In the genomic region with DNA sequence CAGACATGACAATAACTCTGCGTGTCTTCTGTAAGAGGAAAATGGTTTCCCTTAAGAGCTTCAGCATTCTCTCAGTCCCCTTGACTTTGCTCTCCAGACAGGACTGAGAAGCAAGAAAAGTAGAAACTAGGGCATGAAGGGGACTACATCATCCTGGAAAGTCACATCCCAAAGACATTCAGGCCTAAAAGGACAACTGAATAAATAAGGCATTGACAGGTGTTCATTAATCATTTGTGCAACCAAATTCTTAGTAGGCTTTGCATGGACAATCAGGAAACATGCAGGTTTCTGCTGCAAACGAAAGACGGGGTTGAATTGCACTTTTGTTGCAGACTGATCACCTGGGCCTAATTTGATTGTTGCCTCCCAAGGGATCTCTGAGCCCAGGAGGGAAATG, we compare ENCODE assay signal across 14 cellular contexts. TPM values are rescaled to one million over a fixed set of nuclear protein-coding genes. Genes with fewer than 3 reads are reported as not detected.
DNase-seq lines count a peak whose midpoint lies in the region; ATAC-seq, FAIRE-seq and TF ChIP-seq lines count a peak whose summit lies in the region.
"Had no signal": no experiment of that assay in that cellular context is flagged by ENCODE, and none has a peak within 500 bp of the region (broad histone marks: within the 10 kb centered on the region; RNA-seq: fewer than 3 reads in every experiment).

No MANE protein-coding gene starts in this region.

- no peak for ATAC-seq in activated naive CD8-positive, alpha-beta T cell treated with anti-CD3 and anti-CD28 coated beads, Interleukin-2, amount 50 U/mL, for 24 hours
- no peak for ATAC-seq in stimulated activated naive CD8-positive, alpha-beta T cell treated with anti-CD3 and anti-CD28 coated beads, Interleukin-15, amount 100 ng/mL, for 72 hours
- no peak for ATAC-seq in GM18511 (IDR thresholded peaks at IDR 0.05; ENCODE audit: unreplicated experiment)
- ATAC-seq: PC-3 had no signal

- no peak overlapping the region for H4K8ac ChIP-seq in H1 (ENCODE audit: extremely low read depth, insufficient read depth, low read length)

- no peak overlapping the region for H2BK20ac ChIP-seq in H1 (ENCODE audit: low read length)

- H3K23me2 ChIP-seq in H1 (ENCODE audit: low read depth, low read length), result peaks cover 3% of the 10 kb centered on the region; the same call in 1 of the 2 replicates

- H4K91ac ChIP-seq in H1 (replicated peaks; ENCODE audit: insufficient read length, low read length), result no peak overlapping the region

- peaks cover 39% of the 10 kb centered on the region for H3K27me3 Mint-ChIP-seq in activated naive CD8-positive, alpha-beta T cell
- peaks cover 53% of the 10 kb centered on the region for H3K27me3 Mint-ChIP-seq in activated naive CD8-positive, alpha-beta T cell treated with anti-CD3 and anti-CD28 coated beads, Interleukin-2, amount 50 U/mL, for 24 hours
- H3K27me3 Mint-ChIP-seq in stimulated activated naive CD8-positive, alpha-beta T cell treated with anti-CD3 and anti-CD28 coated beads, Interleukin-15, amount 100 ng/mL, for 72 hours, result peaks cover 62% of the 10 kb centered on the region

- H3K4me1 ChIP-seq in H1 (replicated peaks in 1 of 4; ENCODE audit: control insufficient read depth in 3 of 4, insufficient read depth in 4 of 4, low read length in 3 of 4), result peaks cover 2 to 8% (median 5%) of the 10 kb centered on the region in 4 experiments; a peak in 5 of 7 replicates
- peaks cover 0 to 7% of the 10 kb centered on the region in 2 donors for H3K4me1 ChIP-seq in uterus

- H3K4me1 Mint-ChIP-seq in activated naive CD8-positive, alpha-beta T cell (ENCODE audit: low read depth), result peaks cover 35% of the 10 kb centered on the region
- peaks cover 40% of the 10 kb centered on the region for H3K4me1 Mint-ChIP-seq in activated naive CD8-positive, alpha-beta T cell treated with anti-CD3 and anti-CD28 coated beads, Interleukin-2, amount 50 U/mL, for 24 hours
- peaks cover 45% of the 10 kb centered on the region for H3K4me1 Mint-ChIP-seq in stimulated activated naive CD8-positive, alpha-beta T cell treated with anti-CD3 and anti-CD28 coated beads, Interleukin-15, amount 100 ng/mL, for 72 hours

- DNase-seq in activated naive CD8-positive, alpha-beta T cell treated with anti-CD3 and anti-CD28 coated beads, Interleukin-2, amount 50 U/mL, for 24 hours, result no peak
- peak; percentile 91 for DNase-seq in NCI-H526 treated with DMSO at 0.1 percent for 48 hours (lab: John Stamatoyannopoulos, UW)
- DNase-seq in H1 (ENCODE audit: low read depth in 1 of 2, low spot score in 2 of 2), result no peak
- DNase-seq in stimulated activated naive CD8-positive, alpha-beta T cell treated with anti-CD3 and anti-CD28 coated beads, Interleukin-15, amount 100 ng/mL, for 72 hours, result no peak
- DNase-seq in Ammon's horn (ENCODE audit: low spot score), result no peak
- DNase-seq in uterus, result no peak
- DNase-seq: erythroblast, NCI-H2227 treated with DMSO at 0.1 percent for 48 hours, PC-3, SW 1271 had no signal

- no peak overlapping the region for H3K14ac ChIP-seq in H1 (ENCODE audit: insufficient read length)

- H2BK5ac ChIP-seq in H1 (ENCODE audit: low read depth, low read length), result no peak overlapping the region

- no peak overlapping the region for H2AFZ ChIP-seq in H1 (ENCODE audit: low read length)

- H2AK5ac ChIP-seq in H1 (ENCODE audit: low read depth, low read length), result no peak overlapping the region

- no peak overlapping the region for H2BK120ac ChIP-seq in H1 (replicated peaks; ENCODE audit: low read depth, low read length)

- no peak overlapping the region for H2BK15ac ChIP-seq in H1 (ENCODE audit: low read length)

- intact Hi-C loops in uterus (cut with DNase I; ENCODE audit: low total_unique reads), result no loop called here

- H3K9me3 Mint-ChIP-seq in activated naive CD8-positive, alpha-beta T cell (ENCODE audit: low read depth), result no peaks in the 10 kb centered on the region
- no peaks in the 10 kb centered on the region for H3K9me3 Mint-ChIP-seq in activated naive CD8-positive, alpha-beta T cell treated with anti-CD3 and anti-CD28 coated beads, Interleukin-2, amount 50 U/mL, for 24 hours
- H3K9me3 Mint-ChIP-seq in stimulated activated naive CD8-positive, alpha-beta T cell treated with anti-CD3 and anti-CD28 coated beads, Interleukin-15, amount 100 ng/mL, for 72 hours, result no peaks in the 10 kb centered on the region

- no peaks in the 10 kb centered on the region for H3K79me1 ChIP-seq in H1 (ENCODE audit: low read depth, low read length)

- no peak overlapping the region for H3K18ac ChIP-seq in H1 (ENCODE audit: extremely low read depth, low read length)

- no peaks in the 10 kb centered on the region for H4K20me1 ChIP-seq in H1 (replicated peaks in 1 of 2; ENCODE audit: control insufficient read depth in 1 of 2, insufficient read depth in 2 of 2, low read length in 2 of 2)

- TF ChIP-seq CTCF in H1 (IDR thresholded peaks at IDR 0.05; ENCODE audit: control extremely low read depth in 1 of 3, insufficient read depth in 1 of 3, low read depth in 1 of 3, low read length in 3 of 3), result no peak
- no peak for TF ChIP-seq CTCF in uterus (IDR thresholded peaks at IDR 0.05)

- H3K27ac ChIP-seq in H1 (ENCODE audit: low read depth, low read length) (no peak overlapping the region), uterus (no peak overlapping the region)
- H3K27ac ChIP-seq: neutrophil had no signal

- POLR2A ChIA-PET in H1 (lab: Charles Lee; ENCODE audit: partially characterized antibody), result interaction anchor here (1.3 kb wide), 1 partner anchor 10 kb away, joined by 3 read pairs; no protein-coding TSS in a partner anchor

- no peak for TF ChIP-seq EP300 in H1 (IDR thresholded peaks at IDR 0.05; ENCODE audit: borderline replicate concordance in 1 of 2, low read depth in 2 of 2, low read length in 2 of 2)

- 41% methylated on average over 3 of the region's 3 CpGs; no CpG with 5 or more reads in 1 of the 2 experiments for WGBS in H1 (ENCODE audit: extremely low coverage in 1 of 2, insufficient coverage in 1 of 2, insufficient read length in 1 of 2, insufficient replicate concordance in 2 of 2, low coverage in 1 of 2, low lambda C conversion rate in 2 of 2, missing lambda C conversion rate in 1 of 2), 2 experiments

- H3K79me2 ChIP-seq in H1 (ENCODE audit: control insufficient read depth in 1 of 2, insufficient read depth in 2 of 2, low read length in 2 of 2), result no peaks in the 10 kb centered on the region

- H3K56ac ChIP-seq in H1 (replicated peaks; ENCODE audit: insufficient read length, low read depth, low read length), result no peak overlapping the region

- H4K5ac ChIP-seq in H1 (ENCODE audit: insufficient read length, low read depth, low read length), result no peak overlapping the region

- no peak overlapping the region for H3K9ac ChIP-seq in H1 (replicated peaks in 1 of 4; ENCODE audit: extremely low read depth in 1 of 4, low read depth in 3 of 4, low read length in 3 of 4)

- TF ChIP-seq POLR2A in H1 (IDR thresholded peaks at IDR 0.05; ENCODE audit: control extremely low read depth in 1 of 2, low read depth in 2 of 2, low read length in 2 of 2) (no peak), uterus (IDR thresholded peaks at IDR 0.05) (no peak)

- no peaks in the 10 kb centered on the region for H3K9me3 ChIP-seq in H1 (ENCODE audit: insufficient read depth in 2 of 2, low read depth in 1 of 2, low read length in 1 of 2)
- no peaks in the 10 kb centered on the region for H3K9me3 ChIP-seq in uterus
- H3K9me3 ChIP-seq: neutrophil had no signal

- H3K23ac ChIP-seq in H1 (ENCODE audit: insufficient read length), result no peak overlapping the region

- CTCF ChIA-PET in H1 (lab: Charles Lee; ENCODE audit: partially characterized antibody), result interaction anchor here (0.6 to 1.5 kb wide), 3 partner anchors 101 to 385 kb away, joined by 3 to 7 read pairs (median 3); no protein-coding TSS in a partner anchor

- H3K4me3 Mint-ChIP-seq in activated naive CD8-positive, alpha-beta T cell, result peak overlapping the region; percentile 93
- H3K4me3 Mint-ChIP-seq in activated naive CD8-positive, alpha-beta T cell treated with anti-CD3 and anti-CD28 coated beads, Interleukin-2, amount 50 U/mL, for 24 hours, result no peak overlapping the region
- peak overlapping the region; percentile 96 to 97 for H3K4me3 Mint-ChIP-seq in stimulated activated naive CD8-positive, alpha-beta T cell treated with anti-CD3 and anti-CD28 coated beads, Interleukin-15, amount 100 ng/mL, for 72 hours

- no peak for FAIRE-seq in H1 (lab: Jason Lieb, UNC)

- no peak overlapping the region for H3K4ac ChIP-seq in H1 (replicated peaks; ENCODE audit: insufficient read length, low read depth, low read length)

- TF ChIP-seq RAD21 in H1 (IDR thresholded peaks at IDR 0.05 in 1 of 2, conservative IDR thresholded peaks at IDR 0.05 in 1 of 2; ENCODE audit: low read depth in 2 of 2, low read length in 2 of 2), result no peak

- H3K36me3 Mint-ChIP-seq in activated naive CD8-positive, alpha-beta T cell, result no peaks in the 10 kb centered on the region
- H3K36me3 Mint-ChIP-seq in activated naive CD8-positive, alpha-beta T cell treated with anti-CD3 and anti-CD28 coated beads, Interleukin-2, amount 50 U/mL, for 24 hours (ENCODE audit: low read depth), result peaks cover 4% of the 10 kb centered on the region

- H3K4me3 ChIP-seq in H1 (ENCODE audit: extremely low read depth in 1 of 4, insufficient read depth in 2 of 4, low read depth in 3 of 4, low read length in 4 of 4) (peak overlapping the region in 1 of 4 experiments; percentile 74; a peak in 3 of 8 replicates), uterus (no peak overlapping the region)

- H3K27ac Mint-ChIP-seq in activated naive CD8-positive, alpha-beta T cell, result no peak overlapping the region
- no peak overlapping the region for H3K27ac Mint-ChIP-seq in activated naive CD8-positive, alpha-beta T cell treated with anti-CD3 and anti-CD28 coated beads, Interleukin-2, amount 50 U/mL, for 24 hours
- H3K27ac Mint-ChIP-seq in stimulated activated naive CD8-positive, alpha-beta T cell treated with anti-CD3 and anti-CD28 coated beads, Interleukin-15, amount 100 ng/mL, for 72 hours, result peak overlapping the region in 1 of 2 donors; percentile 97

- no peak overlapping the region for H2BK12ac ChIP-seq in H1 (ENCODE audit: low read depth, low read length)

- H3K4me2 ChIP-seq in H1 (ENCODE audit: insufficient read depth in 1 of 2, low read depth in 2 of 2, low read length in 2 of 2), result peak overlapping the region; percentile 88 to 95

- peaks cover 47 to 72% (median 66%) of the 10 kb centered on the region in 4 experiments for H3K27me3 ChIP-seq in H1 (replicated peaks in 1 of 4; ENCODE audit: control insufficient read depth in 3 of 4, extremely low read depth in 1 of 4, insufficient read depth in 3 of 4, low read length in 3 of 4)
- peaks cover 9 to 18% of the 10 kb centered on the region in 2 donors for H3K27me3 ChIP-seq in uterus

- H3K36me3 ChIP-seq in H1 (ENCODE audit: control insufficient read depth in 2 of 4, insufficient read depth in 4 of 4, low read length in 3 of 4) (peaks cover 0 to 4% (median 0%) of the 10 kb centered on the region in 4 experiments; a peak in 1 of 8 replicates), uterus (no peaks in the 10 kb centered on the region)
- H3K36me3 ChIP-seq: neutrophil had no signal

RNA-seq across cellular contexts. Expression of a gene that starts 1.2 kb away (rescaled TPM):
- total RNA-seq in H1 (2021; fragmentation: NEBNext Ultra II Directional; extraction: Animal tissue kit (Norgen Biotek cat#: 25700)), result not detected in 2 replicates
- 0.27 and 0.29 TPM in 2 replicates for polyA plus RNA-seq in H1 (2011; rRNA removed)
- polyA plus RNA-seq in H1 (2011; cell fraction: cytosol; rRNA removed), result 0.12 TPM
- 0.07 TPM for polyA plus RNA-seq in H1 (2011; cell fraction: nucleus; rRNA removed)
- polyA plus RNA-seq in H1 (2012, experiment 1 of 2), result 0.31 to 0.65 TPM (median 0.41 TPM) in 4 replicates
- 0.09 TPM for polyA plus RNA-seq in H1 (2012, experiment 2 of 2)
- 0.06 TPM for polyA plus RNA-seq in H1 (2013, experiment 1 of 2)
- polyA plus RNA-seq in H1 (2013, experiment 2 of 2), result 0.02 TPM
- 0.16 and 0.41 TPM in 2 replicates for polyA minus RNA-seq in H1 (2011; rRNA and poly(A)+ RNA removed)
- not detected for polyA minus RNA-seq in H1 (2011; cell fraction: cytosol; rRNA and poly(A)+ RNA removed)
- polyA minus RNA-seq in H1 (2011; cell fraction: nucleus; rRNA and poly(A)+ RNA removed), result not detected
- total RNA-seq in uterus, result 1 to 10 TPM in 2 of 4 donors, under 1 TPM in 1, not detected in 1; under 0.01 to 8.6 (median 4.2) TPM
- total RNA-seq: HT1080, PC-3 had no signal
